ENCODE assay signal across 12 cellular contexts in the genomic region with DNA sequence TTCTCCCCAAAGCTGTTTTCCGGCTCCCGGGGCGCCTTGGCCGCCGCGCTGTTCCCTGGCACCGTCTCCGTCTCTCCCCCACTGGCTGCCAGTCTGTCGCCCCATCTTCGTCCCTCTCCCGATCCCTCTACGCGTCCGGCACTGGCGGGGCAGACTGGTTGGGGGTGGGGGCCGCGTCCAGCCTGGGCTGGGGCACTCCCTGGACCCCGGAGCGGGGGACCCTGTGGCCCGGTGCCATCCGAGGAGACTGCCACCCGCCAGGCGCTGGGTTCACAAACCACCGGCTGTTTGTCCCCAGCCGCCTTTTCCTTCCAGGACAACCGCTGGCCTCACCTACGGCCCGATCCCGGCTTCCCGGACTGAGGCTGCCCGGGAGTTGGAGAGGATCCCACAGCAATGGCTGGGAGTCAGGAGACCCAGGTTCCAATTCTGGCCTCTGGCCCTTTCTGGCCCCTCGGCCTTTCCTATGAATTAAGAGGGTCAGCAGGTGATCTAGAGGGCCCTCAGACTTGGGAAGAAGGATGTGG. TPM values are rescaled to one million over a fixed set of nuclear protein-coding genes. Genes with fewer than 3 reads are reported as not detected.
DNase-seq lines count a peak whose midpoint lies in the region; ATAC-seq and TF ChIP-seq lines count a peak whose summit lies in the region.
"Had no signal": no experiment of that assay in that cellular context is flagged by ENCODE, and none has a peak within 500 bp of the region (broad histone marks: within the 10 kb centered on the region; RNA-seq: fewer than 3 reads in every experiment).

No MANE protein-coding gene starts in this region.

- no peak overlapping the region for H3K27ac Mint-ChIP-seq in chondrocyte (ENCODE audit: unreplicated experiment)

- H3K36me3 Mint-ChIP-seq in chondrocyte (ENCODE audit: low read depth), result no peaks in the 10 kb centered on the region

- H4K20me1 ChIP-seq in osteoblast (ENCODE audit: insufficient read depth, low read length), result peaks cover 5% of the 10 kb centered on the region

- peak overlapping the region; percentile 18 for H3K4me2 ChIP-seq in osteoblast (ENCODE audit: insufficient read depth, low read length)

- H3K9ac ChIP-seq in HUES48 (ENCODE audit: low read depth, low read length), result no peak overlapping the region

- H3K9me3 ChIP-seq in HUES48 (ENCODE audit: control insufficient read depth, insufficient read depth, low read length), result no peaks in the 10 kb centered on the region
- no peaks in the 10 kb centered on the region for H3K9me3 ChIP-seq in osteoblast (ENCODE audit: low read depth, low read length)
- H3K9me3 ChIP-seq: gastroesophageal sphincter, prostate gland had no signal

- no peaks in the 10 kb centered on the region for H3K79me2 ChIP-seq in osteoblast (ENCODE audit: insufficient read depth, low read length)

- ATAC-seq in esophagus mucosa, result no peak

- TF ChIP-seq CTCF in chondrocyte (IDR thresholded peaks at IDR 0.05), result no peak
- TF ChIP-seq CTCF in osteoblast (IDR thresholded peaks at IDR 0.05; ENCODE audit: extremely low read depth, low read depth, low read length), result no peak

- H3K36me3 ChIP-seq in HUES48 (ENCODE audit: control insufficient read depth, insufficient read depth, low read length) (no peaks in the 10 kb centered on the region), osteoblast (ENCODE audit: insufficient read depth, low read length) (no peaks in the 10 kb centered on the region)
- H3K36me3 ChIP-seq: gastroesophageal sphincter, prostate gland had no signal

- peak overlapping the region; percentile 47; the same call in 1 of the 2 replicates for H3K4me3 ChIP-seq in HUES48 (ENCODE audit: low read depth, low read length)
- H3K4me3 ChIP-seq in osteoblast (ENCODE audit: insufficient read depth, low read length), result no peak overlapping the region

- H3K27me3 Mint-ChIP-seq in chondrocyte (ENCODE audit: low read depth), result peaks cover 8% of the 10 kb centered on the region

- H3K4me1 ChIP-seq in HUES48 (ENCODE audit: control insufficient read depth, insufficient read depth, low read length), result peaks cover 23% of the 10 kb centered on the region
- peaks cover 28% of the 10 kb centered on the region for H3K4me1 ChIP-seq in osteoblast (ENCODE audit: insufficient read depth, low read length)

- no peaks in the 10 kb centered on the region for H3K9me3 Mint-ChIP-seq in chondrocyte (ENCODE audit: low read depth)

- no peak overlapping the region for H2AFZ ChIP-seq in osteoblast (ENCODE audit: low read length)

- H3K4me1 Mint-ChIP-seq in chondrocyte (ENCODE audit: low read depth), result peaks cover 31% of the 10 kb centered on the region

- H3K27me3 ChIP-seq in HUES48 (ENCODE audit: control insufficient read depth, insufficient read depth, low read length) (peaks cover 56% of the 10 kb centered on the region), osteoblast (ENCODE audit: insufficient read depth, low read length) (peaks cover 35% of the 10 kb centered on the region)

- no peak overlapping the region for H3K27ac ChIP-seq in HUES48 (ENCODE audit: low read depth, low read length)
- no peak overlapping the region for H3K27ac ChIP-seq in osteoblast (ENCODE audit: low read depth, low read length)
- H3K27ac ChIP-seq: gastroesophageal sphincter, prostate gland had no signal

- DNase-seq in DMS 273 (lab: John Stamatoyannopoulos, UW; ENCODE audit: unreplicated experiment) (peak; percentile 62), DMS 273 treated with DMSO at 0.1 percent for 48 hours (lab: John Stamatoyannopoulos, UW) (no peak), chondrocyte (ENCODE audit: low spot score) (no peak), osteoblast (ENCODE audit: insufficient read length, low spot score, missing footprints) (no peak), kidney glomerular epithelial cell (lab: John Stamatoyannopoulos, UW) (no peak), NCI-H1694 (lab: John Stamatoyannopoulos, UW) (no peak)
- DNase-seq: mesenchymal stem cell had no signal

- H3K4me3 Mint-ChIP-seq in chondrocyte (ENCODE audit: unreplicated experiment), result peak overlapping the region; percentile 4

RNA-seq across cellular contexts. Expression of gene FIBCD1, which starts 1.0 kb away (rescaled TPM):
- total RNA-seq in chondrocyte (6.8 to 81.5 TPM (median 8.3 TPM) in 3 replicates), osteoblast (5.1 and 5.3 TPM in 2 replicates), esophagus mucosa (0.20 TPM)
- total RNA-seq: activated CD8-positive, alpha-beta memory T cell treated with anti-CD3 and anti-CD28 coated beads for 36 hours had no signal

RNA-seq across cellular contexts. Expression of gene QRFP, which starts 43.5 kb away (rescaled TPM):
- total RNA-seq in chondrocyte (not detected in 3 replicates), osteoblast (not detected in 2 replicates), esophagus mucosa (not detected)
- total RNA-seq: activated CD8-positive, alpha-beta memory T cell treated with anti-CD3 and anti-CD28 coated beads for 36 hours; gastroesophageal sphincter had no signal
